Comparison of ENCODE assay signal across 1 cellular context in genomic region chr6:26054937-26055669, GRCh38.
TF ChIP-seq lines count a peak whose summit lies in the region.

No MANE protein-coding gene starts in this region.

TF ChIP-seq in K562, 482 proteins besides CTCF, POLR2A, EP300 and RAD21 (continued from another document and continues in another):
- TF ChIP-seq, protein P1, sequence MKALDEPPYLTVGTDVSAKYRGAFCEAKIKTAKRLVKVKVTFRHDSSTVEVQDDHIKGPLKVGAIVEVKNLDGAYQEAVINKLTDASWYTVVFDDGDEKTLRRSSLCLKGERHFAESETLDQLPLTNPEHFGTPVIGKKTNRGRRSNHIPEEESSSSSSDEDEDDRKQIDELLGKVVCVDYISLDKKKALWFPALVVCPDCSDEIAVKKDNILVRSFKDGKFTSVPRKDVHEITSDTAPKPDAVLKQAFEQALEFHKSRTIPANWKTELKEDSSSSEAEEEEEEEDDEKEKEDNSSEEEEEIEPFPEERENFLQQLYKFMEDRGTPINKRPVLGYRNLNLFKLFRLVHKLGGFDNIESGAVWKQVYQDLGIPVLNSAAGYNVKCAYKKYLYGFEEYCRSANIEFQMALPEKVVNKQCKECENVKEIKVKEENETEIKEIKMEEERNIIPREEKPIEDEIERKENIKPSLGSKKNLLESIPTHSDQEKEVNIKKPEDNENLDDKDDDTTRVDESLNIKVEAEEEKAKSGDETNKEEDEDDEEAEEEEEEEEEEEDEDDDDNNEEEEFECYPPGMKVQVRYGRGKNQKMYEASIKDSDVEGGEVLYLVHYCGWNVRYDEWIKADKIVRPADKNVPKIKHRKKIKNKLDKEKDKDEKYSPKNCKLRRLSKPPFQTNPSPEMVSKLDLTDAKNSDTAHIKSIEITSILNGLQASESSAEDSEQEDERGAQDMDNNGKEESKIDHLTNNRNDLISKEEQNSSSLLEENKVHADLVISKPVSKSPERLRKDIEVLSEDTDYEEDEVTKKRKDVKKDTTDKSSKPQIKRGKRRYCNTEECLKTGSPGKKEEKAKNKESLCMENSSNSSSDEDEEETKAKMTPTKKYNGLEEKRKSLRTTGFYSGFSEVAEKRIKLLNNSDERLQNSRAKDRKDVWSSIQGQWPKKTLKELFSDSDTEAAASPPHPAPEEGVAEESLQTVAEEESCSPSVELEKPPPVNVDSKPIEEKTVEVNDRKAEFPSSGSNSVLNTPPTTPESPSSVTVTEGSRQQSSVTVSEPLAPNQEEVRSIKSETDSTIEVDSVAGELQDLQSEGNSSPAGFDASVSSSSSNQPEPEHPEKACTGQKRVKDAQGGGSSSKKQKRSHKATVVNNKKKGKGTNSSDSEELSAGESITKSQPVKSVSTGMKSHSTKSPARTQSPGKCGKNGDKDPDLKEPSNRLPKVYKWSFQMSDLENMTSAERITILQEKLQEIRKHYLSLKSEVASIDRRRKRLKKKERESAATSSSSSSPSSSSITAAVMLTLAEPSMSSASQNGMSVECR (CRISPR knock-in tag; IDR thresholded peaks at IDR 0.05), result no peak
- TF ChIP-seq MIER1 (IDR thresholded peaks at IDR 0.05; ENCODE audit: low read depth), result no peak
- TF ChIP-seq BMI1 (IDR thresholded peaks at IDR 0.05; ENCODE audit: low read length), result 0 out of 2 replicates have a peak, but pooled peaks have one; percentile 10
- TF ChIP-seq ATF4 (CRISPR knock-in tag; IDR thresholded peaks at IDR 0.05), result peak; percentile 83
- no peak; the same call in 1 of the 2 replicates for TF ChIP-seq CBFA2T3 (IDR thresholded peaks at IDR 0.05)
- TF ChIP-seq, protein P2, sequence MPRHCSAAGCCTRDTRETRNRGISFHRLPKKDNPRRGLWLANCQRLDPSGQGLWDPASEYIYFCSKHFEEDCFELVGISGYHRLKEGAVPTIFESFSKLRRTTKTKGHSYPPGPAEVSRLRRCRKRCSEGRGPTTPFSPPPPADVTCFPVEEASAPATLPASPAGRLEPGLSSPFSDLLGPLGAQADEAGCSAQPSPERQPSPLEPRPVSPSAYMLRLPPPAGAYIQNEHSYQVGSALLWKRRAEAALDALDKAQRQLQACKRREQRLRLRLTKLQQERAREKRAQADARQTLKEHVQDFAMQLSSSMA (CRISPR knock-in tag; IDR thresholded peaks at IDR 0.05), result no peak; the same call in 1 of the 2 replicates
- TF ChIP-seq ZEB2 (IDR thresholded peaks at IDR 0.05), result peak; percentile 62; the same call in 1 of the 2 replicates
- TF ChIP-seq ZNF165 (CRISPR knock-in tag; IDR thresholded peaks at IDR 0.05; ENCODE audit: borderline replicate concordance), result no peak
- TF ChIP-seq, protein P3, sequence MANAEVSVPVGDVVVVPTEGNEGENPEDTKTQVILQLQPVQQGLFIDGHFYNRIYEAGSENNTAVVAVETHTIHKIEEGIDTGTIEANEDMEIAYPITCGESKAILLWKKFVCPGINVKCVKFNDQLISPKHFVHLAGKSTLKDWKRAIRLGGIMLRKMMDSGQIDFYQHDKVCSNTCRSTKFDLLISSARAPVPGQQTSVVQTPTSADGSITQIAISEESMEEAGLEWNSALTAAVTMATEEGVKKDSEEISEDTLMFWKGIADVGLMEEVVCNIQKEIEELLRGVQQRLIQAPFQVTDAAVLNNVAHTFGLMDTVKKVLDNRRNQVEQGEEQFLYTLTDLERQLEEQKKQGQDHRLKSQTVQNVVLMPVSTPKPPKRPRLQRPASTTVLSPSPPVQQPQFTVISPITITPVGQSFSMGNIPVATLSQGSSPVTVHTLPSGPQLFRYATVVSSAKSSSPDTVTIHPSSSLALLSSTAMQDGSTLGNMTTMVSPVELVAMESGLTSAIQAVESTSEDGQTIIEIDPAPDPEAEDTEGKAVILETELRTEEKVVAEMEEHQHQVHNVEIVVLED (CRISPR knock-in tag; IDR thresholded peaks at IDR 0.05), result no peak
- no peak for TF ChIP-seq ATF7 (IDR thresholded peaks at IDR 0.05)
- peak; percentile 92 for TF ChIP-seq ERF (CRISPR knock-in tag; IDR thresholded peaks at IDR 0.05)
- peak in 1 of 2 experiments; percentile 44; a peak in 1 of 4 replicates for TF ChIP-seq TRIM24 (IDR thresholded peaks at IDR 0.05)
- no peak for TF ChIP-seq ZNF12 (CRISPR knock-in tag; IDR thresholded peaks at IDR 0.05)
- TF ChIP-seq ZNF280B (CRISPR knock-in tag; IDR thresholded peaks at IDR 0.05), result peak; percentile 89; the same call in 1 of the 2 replicates
- peak; percentile 86; the same call in 1 of the 2 replicates for TF ChIP-seq KAT7 (CRISPR knock-in tag; IDR thresholded peaks at IDR 0.05; ENCODE audit: borderline replicate concordance)
- TF ChIP-seq EGR1 (conservative IDR thresholded peaks at IDR 0.05), result no peak; the same call in 1 of the 2 replicates
- no peak; the same call in 1 of the 2 replicates for TF ChIP-seq BHLHE40 (IDR thresholded peaks at IDR 0.05; ENCODE audit: low read length)
- TF ChIP-seq RBM14 (IDR thresholded peaks at IDR 0.05; ENCODE audit: borderline replicate concordance, insufficient read depth, low read depth, low read length), result no peak
- no peak; the same call in 1 of the 2 replicates for TF ChIP-seq POLR2G (IDR thresholded peaks at IDR 0.05; ENCODE audit: low read depth, low read length)
- no peak for TF ChIP-seq ETS2 (tag; IDR thresholded peaks at IDR 0.05; ENCODE audit: borderline replicate concordance, poor library complexity, severe bottlenecking)
- TF ChIP-seq NELFE (IDR thresholded peaks at IDR 0.05; ENCODE audit: insufficient read depth, insufficient read length), result no peak
- TF ChIP-seq BCOR (IDR thresholded peaks at IDR 0.05), result no peak
- TF ChIP-seq ARHGAP35 (IDR thresholded peaks at IDR 0.05; ENCODE audit: partially characterized antibody), result peak; percentile 44
- TF ChIP-seq BACH1 (tag; IDR thresholded peaks at IDR 0.05), result 0 out of 2 replicates have a peak, but pooled peaks have one; percentile 5
- no peak for TF ChIP-seq DACH1 (IDR thresholded peaks at IDR 0.05; ENCODE audit: partially characterized antibody)
- peak; percentile 92 for TF ChIP-seq CGGBP1 (CRISPR knock-in tag; IDR thresholded peaks at IDR 0.05)
- TF ChIP-seq CCAR2 (IDR thresholded peaks at IDR 0.05; ENCODE audit: low read depth, low read length), result no peak
- no peak; the same call in 1 of the 2 replicates for TF ChIP-seq DMBX1 (CRISPR knock-in tag; IDR thresholded peaks at IDR 0.05; ENCODE audit: borderline replicate concordance)
- TF ChIP-seq ZNF444 (CRISPR knock-in tag; IDR thresholded peaks at IDR 0.05), result peak; percentile 89
- TF ChIP-seq HDAC6 (IDR thresholded peaks at IDR 0.05; ENCODE audit: low read depth, low read length), result no peak
- TF ChIP-seq STAT5A (IDR thresholded peaks at IDR 0.05; ENCODE audit: borderline replicate concordance, low read length), result peak; percentile 34
- TF ChIP-seq, protein P4, sequence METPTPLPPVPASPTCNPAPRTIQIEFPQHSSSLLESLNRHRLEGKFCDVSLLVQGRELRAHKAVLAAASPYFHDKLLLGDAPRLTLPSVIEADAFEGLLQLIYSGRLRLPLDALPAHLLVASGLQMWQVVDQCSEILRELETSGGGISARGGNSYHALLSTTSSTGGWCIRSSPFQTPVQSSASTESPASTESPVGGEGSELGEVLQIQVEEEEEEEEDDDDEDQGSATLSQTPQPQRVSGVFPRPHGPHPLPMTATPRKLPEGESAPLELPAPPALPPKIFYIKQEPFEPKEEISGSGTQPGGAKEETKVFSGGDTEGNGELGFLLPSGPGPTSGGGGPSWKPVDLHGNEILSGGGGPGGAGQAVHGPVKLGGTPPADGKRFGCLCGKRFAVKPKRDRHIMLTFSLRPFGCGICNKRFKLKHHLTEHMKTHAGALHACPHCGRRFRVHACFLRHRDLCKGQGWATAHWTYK (CRISPR knock-in tag; IDR thresholded peaks at IDR 0.05), result peak; percentile 71; the same call in 1 of the 2 replicates
- TF ChIP-seq, protein P5, sequence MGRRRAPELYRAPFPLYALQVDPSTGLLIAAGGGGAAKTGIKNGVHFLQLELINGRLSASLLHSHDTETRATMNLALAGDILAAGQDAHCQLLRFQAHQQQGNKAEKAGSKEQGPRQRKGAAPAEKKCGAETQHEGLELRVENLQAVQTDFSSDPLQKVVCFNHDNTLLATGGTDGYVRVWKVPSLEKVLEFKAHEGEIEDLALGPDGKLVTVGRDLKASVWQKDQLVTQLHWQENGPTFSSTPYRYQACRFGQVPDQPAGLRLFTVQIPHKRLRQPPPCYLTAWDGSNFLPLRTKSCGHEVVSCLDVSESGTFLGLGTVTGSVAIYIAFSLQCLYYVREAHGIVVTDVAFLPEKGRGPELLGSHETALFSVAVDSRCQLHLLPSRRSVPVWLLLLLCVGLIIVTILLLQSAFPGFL (CRISPR knock-in tag; IDR thresholded peaks at IDR 0.05), result 0 out of 2 replicates have a peak, but pooled peaks have one; percentile 16
- peak; percentile 60; the same call in 1 of the 2 replicates for TF ChIP-seq CXXC5 (CRISPR knock-in tag; IDR thresholded peaks at IDR 0.05)
- TF ChIP-seq, protein P6, sequence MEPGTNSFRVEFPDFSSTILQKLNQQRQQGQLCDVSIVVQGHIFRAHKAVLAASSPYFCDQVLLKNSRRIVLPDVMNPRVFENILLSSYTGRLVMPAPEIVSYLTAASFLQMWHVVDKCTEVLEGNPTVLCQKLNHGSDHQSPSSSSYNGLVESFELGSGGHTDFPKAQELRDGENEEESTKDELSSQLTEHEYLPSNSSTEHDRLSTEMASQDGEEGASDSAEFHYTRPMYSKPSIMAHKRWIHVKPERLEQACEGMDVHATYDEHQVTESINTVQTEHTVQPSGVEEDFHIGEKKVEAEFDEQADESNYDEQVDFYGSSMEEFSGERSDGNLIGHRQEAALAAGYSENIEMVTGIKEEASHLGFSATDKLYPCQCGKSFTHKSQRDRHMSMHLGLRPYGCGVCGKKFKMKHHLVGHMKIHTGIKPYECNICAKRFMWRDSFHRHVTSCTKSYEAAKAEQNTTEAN (CRISPR knock-in tag; IDR thresholded peaks at IDR 0.05), result peak; percentile 70; the same call in 1 of the 2 replicates
- no peak for TF ChIP-seq IFI16 (CRISPR knock-in tag; IDR thresholded peaks at IDR 0.05)
- TF ChIP-seq PRMT5 (CRISPR knock-in tag; IDR thresholded peaks at IDR 0.05), result no peak
- 0 out of 2 replicates have a peak, but pooled peaks have one; percentile 1 for TF ChIP-seq MEF2A (IDR thresholded peaks at IDR 0.05; ENCODE audit: control insufficient read depth, low read depth, low read length)
- no peak; the same call in 1 of the 2 replicates for TF ChIP-seq ZNF175 (CRISPR knock-in tag; IDR thresholded peaks at IDR 0.05; ENCODE audit: low read depth)
- 0 out of 4 replicates have a peak, but pooled peaks of 1 of the 2 experiments have one; percentile 5 for TF ChIP-seq MCM7 (IDR thresholded peaks at IDR 0.05)
- no peak for TF ChIP-seq SMARCE1 (IDR thresholded peaks at IDR 0.05)
- no peak for TF ChIP-seq PCBP2 (IDR thresholded peaks at IDR 0.05; ENCODE audit: low read depth, low read length, poor library complexity, severe bottlenecking)
- TF ChIP-seq ZNF140 (CRISPR knock-in tag; IDR thresholded peaks at IDR 0.05), result no peak
- no peak for TF ChIP-seq SNRNP70 (optimal IDR thresholded peaks at IDR 0.05; ENCODE audit: low read depth, low read length)
- TF ChIP-seq CBX5 (IDR thresholded peaks at IDR 0.05; ENCODE audit: borderline replicate concordance, low read depth), result no peak
- peak; percentile 89 for TF ChIP-seq ZNF253 (CRISPR knock-in tag; conservative IDR thresholded peaks at IDR 0.05)
- peak; percentile 50; the same call in 1 of the 2 replicates for TF ChIP-seq PHF21A (IDR thresholded peaks at IDR 0.05; ENCODE audit: borderline replicate concordance, low read depth)
- peak; percentile 51; the same call in 1 of the 2 replicates for TF ChIP-seq ELF1 (tag; IDR thresholded peaks at IDR 0.05)
- TF ChIP-seq EWSR1 (IDR thresholded peaks at IDR 0.05; ENCODE audit: borderline replicate concordance, low read depth, partially characterized antibody), result peak; percentile 97
- no peak for TF ChIP-seq BDP1 (IDR thresholded peaks at IDR 0.05; ENCODE audit: insufficient read depth, insufficient read length)
- no peak; the same call in none of the 2 replicates for TF ChIP-seq FOXK1 (CRISPR knock-in tag; IDR thresholded peaks at IDR 0.05; ENCODE audit: borderline replicate concordance)
- no peak; the same call in none of the 2 replicates for TF ChIP-seq ZNF3 (CRISPR knock-in tag; IDR thresholded peaks at IDR 0.05)
- no peak for TF ChIP-seq DIDO1 (tag; IDR thresholded peaks at IDR 0.05; ENCODE audit: low read depth)
- peak; percentile 63; the same call in 1 of the 2 replicates for TF ChIP-seq SMAD4 (CRISPR knock-in tag; conservative IDR thresholded peaks at IDR 0.05)
- peak; percentile 86 for TF ChIP-seq ASH1L (IDR thresholded peaks at IDR 0.05; ENCODE audit: borderline replicate concordance, low read depth, partially characterized antibody)
- no peak for TF ChIP-seq ELK1 (CRISPR knock-in tag; IDR thresholded peaks at IDR 0.05)
